In the genomic region with DNA sequence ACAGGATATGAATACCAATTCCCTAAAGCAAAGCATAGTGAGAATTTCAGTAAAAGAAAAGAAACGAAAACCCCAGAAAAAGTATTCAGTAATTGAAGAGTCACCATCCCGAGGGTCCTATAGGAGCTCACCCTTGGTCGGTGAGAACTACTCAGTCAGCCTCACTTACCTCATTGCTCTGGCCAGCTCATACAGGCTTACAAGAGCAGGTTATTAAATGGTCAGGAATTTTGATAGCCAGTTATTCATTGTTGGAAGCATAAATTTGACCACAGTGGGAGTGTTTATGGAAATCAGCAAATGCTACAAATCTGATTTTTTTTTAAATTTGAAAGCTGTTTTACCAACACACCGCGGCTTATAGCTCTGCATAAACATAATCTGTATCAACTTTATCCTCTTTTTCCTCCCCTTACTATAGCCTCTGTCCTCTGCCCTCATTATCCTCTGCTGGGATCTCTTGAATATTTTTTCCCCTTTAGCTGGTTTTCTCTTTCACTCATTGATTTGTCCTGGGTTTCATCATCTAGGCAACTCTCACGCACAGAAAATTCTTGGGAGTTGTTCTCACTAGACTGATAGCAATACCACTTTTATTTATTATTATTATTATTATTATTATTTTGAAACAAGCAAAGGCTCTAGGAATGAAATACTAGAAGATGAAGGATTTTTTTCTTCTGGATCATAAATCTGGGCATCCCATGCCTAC, we compare ENCODE assay signal across 12 cellular contexts. TPM values are rescaled to one million over a fixed set of nuclear protein-coding genes. Genes with fewer than 3 reads are reported as not detected.
DNase-seq lines count a peak whose midpoint lies in the region; ATAC-seq, FAIRE-seq and TF ChIP-seq lines count a peak whose summit lies in the region.
"Had no signal": no experiment of that assay in that cellular context is flagged by ENCODE, and none has a peak within 500 bp of the region (broad histone marks: within the 10 kb centered on the region; RNA-seq: fewer than 3 reads in every experiment).

No MANE protein-coding gene starts in this region.

- BruUV-seq in K562 (replicated peaks; lab: Mats Ljungman, UMichigan), result no TSS peak

- peak; percentile 26 for DNase-seq in DMS53 (lab: John Stamatoyannopoulos, UW)
- DNase-seq in DMS53 treated with DMSO at 0.1 percent for 48 hours (lab: John Stamatoyannopoulos, UW; ENCODE audit: unreplicated experiment), result no peak
- DNase-seq in K562 (ENCODE audit: extremely low read depth in 1 of 4, low spot score in 3 of 4), result no peak
- no peak for DNase-seq in left lobe of liver (ENCODE audit: low spot score)
- no peak for DNase-seq in thyroid gland
- no peak for DNase-seq in globus pallidus (ENCODE audit: low spot score)
- no peak for DNase-seq in frontal cortex (ENCODE audit: low spot score in 2 of 2)
- DNase-seq: stimulated activated CD8-positive, alpha-beta memory T cell treated with anti-CD3 and anti-CD28 coated beads, Interleukin-4, amount 100 ng/mL, for 48 hours had no signal

- no peaks in the 10 kb centered on the region for H3K79me2 ChIP-seq in K562 (ENCODE audit: control insufficient read depth, insufficient read depth, low read length)

- H3K4me3 ChIP-seq in K562 (no peak overlapping the region), thyroid gland (replicated peaks in 1 of 3) (no peak overlapping the region)

- intact Hi-C loops in K562 (cut with micrococcal nuclease), result no loop called here
- intact Hi-C loops in thyroid gland (cut with DNase I), result no loop called here

- POLR2A ChIA-PET in K562 (lab: Yijun Ruan, JAX), result interaction anchor here (1.4 to 1.8 kb wide), 2 partner anchors 11 to 12 kb away, joined by 3 to 4 read pairs; a partner anchor contains a TSS

- in situ Hi-C loops in K562 (cut with MboI), result no loop called here

- H3K9me3 ChIP-seq in K562 (replicated peaks; ENCODE audit: control insufficient read depth, insufficient read depth, low read depth, low read length) (no peaks in the 10 kb centered on the region), thyroid gland (no peaks in the 10 kb centered on the region)

- peaks cover 0 to 11% of the 10 kb centered on the region in 2 experiments; a peak in 3 of 5 replicates for H3K4me1 ChIP-seq in K562 (replicated peaks in 1 of 2; ENCODE audit: control insufficient read depth in 2 of 2, insufficient read depth in 2 of 2, low read length in 2 of 2)
- H3K4me1 ChIP-seq in thyroid gland, result peaks cover 10 to 39% of the 10 kb centered on the region in 2 donors

- FAIRE-seq in K562 (lab: Jason Lieb, UNC) (no peak), frontal cortex (lab: Jason Lieb, UNC) (no peak)

- peak overlapping the region; percentile 51 for H2AFZ ChIP-seq in K562 (ENCODE audit: low read depth, low read length)

- no peak overlapping the region for H3K9ac ChIP-seq in K562 (ENCODE audit: insufficient read depth in 1 of 2, low read depth in 2 of 2, low read length in 2 of 2)

- H3K27ac ChIP-seq in K562 (ENCODE audit: extremely low read depth, low read depth, low read length) (no peak overlapping the region), thyroid gland (peak overlapping the region; percentile 23 to 74 (median 45))
- H3K27ac ChIP-seq: 22Rv1 had no signal

- H3K27me3 ChIP-seq in K562 (ENCODE audit: control insufficient read depth in 2 of 2, insufficient read depth in 2 of 2, low read length in 2 of 2) (no peaks in the 10 kb centered on the region), thyroid gland (no peaks in the 10 kb centered on the region)

- TF ChIP-seq POLR2A in K562 (conservative IDR thresholded peaks at IDR 0.05) (no peak), thyroid gland (IDR thresholded peaks at IDR 0.05) (no peak)

- ATAC-seq in K562 (peak; percentile 28), left lobe of liver (peak; percentile 20), HG02840 (IDR thresholded peaks at IDR 0.05; ENCODE audit: low FRiP score, unreplicated experiment) (no peak)

- no peak overlapping the region for H3K4me2 ChIP-seq in K562 (ENCODE audit: insufficient read depth, low read length)

- TF ChIP-seq CTCF in K562 (IDR thresholded peaks at IDR 0.05 in 2 of 3, conservative IDR thresholded peaks at IDR 0.05 in 1 of 3; ENCODE audit: insufficient read depth in 2 of 3, low read depth in 1 of 3, low read length in 3 of 3), result no peak
- no peak for TF ChIP-seq CTCF in thyroid gland (IDR thresholded peaks at IDR 0.05)

- no peaks in the 10 kb centered on the region for H3K9me1 ChIP-seq in K562 (ENCODE audit: control insufficient read depth, insufficient read depth, low read length)

- H3K36me3 ChIP-seq in K562 (ENCODE audit: control insufficient read depth, insufficient read depth, low read length) (no peaks in the 10 kb centered on the region), thyroid gland (no peaks in the 10 kb centered on the region)

- no peaks in the 10 kb centered on the region for H4K20me1 ChIP-seq in K562 (replicated peaks; ENCODE audit: control insufficient read depth, insufficient read depth, low read length)

- CTCF ChIA-PET in K562 (lab: Yijun Ruan, JAX; ENCODE audit: low intra/inter-chr PET ratio), result no interaction called here

- 62% methylated on average over 6 of the region's 6 CpGs for WGBS in K562 (ENCODE audit: insufficient coverage, low coverage, missing lambda C conversion rate)
- 66 to 76% methylated on average over 6 of the region's 6 CpGs for WGBS in thyroid gland, 2 donors

- no peak for TF ChIP-seq RAD21 in K562 (CRISPR knock-in tag; conservative IDR thresholded peaks at IDR 0.05 in 1 of 2, IDR thresholded peaks at IDR 0.05 in 1 of 2)

- TF ChIP-seq EP300 in K562 (IDR thresholded peaks at IDR 0.05; ENCODE audit: low read length), result no peak

TF ChIP-seq in K562, 482 proteins besides CTCF, POLR2A, EP300 and RAD21 (continues in another document):
- TF ChIP-seq ZNF175 (CRISPR knock-in tag; IDR thresholded peaks at IDR 0.05; ENCODE audit: low read depth) (0 out of 2 replicates have a peak, but pooled peaks have one; percentile 23), ZNF23 (CRISPR knock-in tag; IDR thresholded peaks at IDR 0.05) (no peak), NRF1 (conservative IDR thresholded peaks at IDR 0.05 in 1 of 2, IDR thresholded peaks at IDR 0.05 in 1 of 2) (no peak), POLR2AphosphoS2 (IDR thresholded peaks at IDR 0.05; ENCODE audit: low read length) (no peak)
- TF ChIP-seq, protein P1, sequence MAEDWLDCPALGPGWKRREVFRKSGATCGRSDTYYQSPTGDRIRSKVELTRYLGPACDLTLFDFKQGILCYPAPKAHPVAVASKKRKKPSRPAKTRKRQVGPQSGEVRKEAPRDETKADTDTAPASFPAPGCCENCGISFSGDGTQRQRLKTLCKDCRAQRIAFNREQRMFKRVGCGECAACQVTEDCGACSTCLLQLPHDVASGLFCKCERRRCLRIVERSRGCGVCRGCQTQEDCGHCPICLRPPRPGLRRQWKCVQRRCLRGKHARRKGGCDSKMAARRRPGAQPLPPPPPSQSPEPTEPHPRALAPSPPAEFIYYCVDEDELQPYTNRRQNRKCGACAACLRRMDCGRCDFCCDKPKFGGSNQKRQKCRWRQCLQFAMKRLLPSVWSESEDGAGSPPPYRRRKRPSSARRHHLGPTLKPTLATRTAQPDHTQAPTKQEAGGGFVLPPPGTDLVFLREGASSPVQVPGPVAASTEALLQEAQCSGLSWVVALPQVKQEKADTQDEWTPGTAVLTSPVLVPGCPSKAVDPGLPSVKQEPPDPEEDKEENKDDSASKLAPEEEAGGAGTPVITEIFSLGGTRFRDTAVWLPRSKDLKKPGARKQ (CRISPR knock-in tag; IDR thresholded peaks at IDR 0.05), result no peak

RNA-seq across cellular contexts. Expression of a gene that starts 11.1 kb away (rescaled TPM):
- 18.7 and 19.8 TPM in 2 replicates for total RNA-seq in K562 (2011; cell fraction: chromatin; rRNA removed; ENCODE audit: low replicate concordance)
- total RNA-seq in K562 (2011; cell fraction: nucleolus; rRNA removed), result 17.1 and 21.3 TPM in 2 replicates
- total RNA-seq in K562 (2011; cell fraction: nucleoplasm; rRNA removed), result 15.0 and 18.9 TPM in 2 replicates
- total RNA-seq in K562 (2014; rRNA removed) (8.1 and 10.8 TPM in 2 replicates), K562 (2014; rRNA removed; fragmentation: Illumina TruSeq; extraction: Trizol) (4.8 and 5.6 TPM in 2 replicates), K562 (2015; rRNA removed; fragmentation: Illumina TruSeq; extraction: Trizol) (3.1 and 4.1 TPM in 2 replicates), K562 (2021) (8.5 and 12.5 TPM in 2 replicates), left lobe of liver (50.5 TPM), thyroid gland (1 to 10 TPM; 2.0 to 3.8 (median 2.5) TPM), frontal cortex (1.6 TPM)
- polyA plus RNA-seq in K562 (2011; rRNA removed) (1.2 and 3.5 TPM in 2 replicates), K562 (2014; fragmentation: Illumina TruSeq; extraction: Trizol) (3.5 and 4.7 TPM in 2 replicates), K562 (2014; fragmentation: Nextera tagmentation; extraction: Ambion mirVana) (1 to 10 TPM; 2.3 to 2.5 TPM), K562 (2014; rRNA removed) (9.4 and 10.9 TPM in 2 replicates)
- polyA plus RNA-seq in K562 (2011; cell fraction: cytosol; rRNA removed), result 1.0 and 2.1 TPM in 2 replicates
- polyA plus RNA-seq in K562 (2011; cell fraction: nucleus; rRNA removed), result 6.5 and 27.0 TPM in 2 replicates
- 6.9 and 14.0 TPM in 2 replicates for polyA plus RNA-seq in K562 (2012)
- polyA minus RNA-seq in K562 (2011; rRNA and poly(A)+ RNA removed), result 1.7 and 5.4 TPM in 2 replicates
- polyA minus RNA-seq in K562 (2011; cell fraction: cytosol; rRNA and poly(A)+ RNA removed), result 5.2 and 5.6 TPM in 2 replicates
- 8.7 and 20.3 TPM in 2 replicates for polyA minus RNA-seq in K562 (2011; cell fraction: nucleus; rRNA and poly(A)+ RNA removed)
- total RNA-seq: activated CD8-positive, alpha-beta memory T cell treated with anti-CD3 and anti-CD28 coated beads for 36 hours; OCI-LY7 had no signal

RNA-seq across cellular contexts. Expression of a gene that starts 47.9 kb away (rescaled TPM):
- 20.6 and 60.4 TPM in 2 replicates for total RNA-seq in K562 (2011; cell fraction: chromatin; rRNA removed; ENCODE audit: low replicate concordance)
- 15.3 and 17.2 TPM in 2 replicates for total RNA-seq in K562 (2011; cell fraction: nucleolus; rRNA removed)
- total RNA-seq in K562 (2011; cell fraction: nucleoplasm; rRNA removed), result 39.8 and 80.6 TPM in 2 replicates
- total RNA-seq in K562 (2014; rRNA removed) (26.7 and 38.1 TPM in 2 replicates), K562 (2014; rRNA removed; fragmentation: Illumina TruSeq; extraction: Trizol) (32.5 and 35.7 TPM in 2 replicates), K562 (2015; rRNA removed; fragmentation: Illumina TruSeq; extraction: Trizol) (24.0 and 26.6 TPM in 2 replicates), K562 (2021) (24.6 and 27.7 TPM in 2 replicates), left lobe of liver (21.0 TPM), thyroid gland (10 to 100 TPM; 22.3 to 30.8 (median 27.0) TPM), frontal cortex (44.0 TPM)
- polyA plus RNA-seq in K562 (2011; rRNA removed) (26.3 and 39.0 TPM in 2 replicates), K562 (2014; fragmentation: Illumina TruSeq; extraction: Trizol) (19.1 and 19.7 TPM in 2 replicates), K562 (2014; fragmentation: Nextera tagmentation; extraction: Ambion mirVana) (10 to 100 TPM; 10.0 to 13.7 TPM), K562 (2014; rRNA removed) (26.0 and 29.8 TPM in 2 replicates)
- 6.3 and 12.8 TPM in 2 replicates for polyA plus RNA-seq in K562 (2011; cell fraction: cytosol; rRNA removed)
- polyA plus RNA-seq in K562 (2011; cell fraction: nucleus; rRNA removed), result 24.4 and 28.3 TPM in 2 replicates
- 19.8 and 20.1 TPM in 2 replicates for polyA plus RNA-seq in K562 (2012)
- 26.0 and 28.5 TPM in 2 replicates for polyA minus RNA-seq in K562 (2011; rRNA and poly(A)+ RNA removed)
- 8.8 and 9.2 TPM in 2 replicates for polyA minus RNA-seq in K562 (2011; cell fraction: cytosol; rRNA and poly(A)+ RNA removed)
- 47.9 and 57.3 TPM in 2 replicates for polyA minus RNA-seq in K562 (2011; cell fraction: nucleus; rRNA and poly(A)+ RNA removed)
